Comparison of ENCODE assay signal across 24 cellular contexts in the genomic region with DNA sequence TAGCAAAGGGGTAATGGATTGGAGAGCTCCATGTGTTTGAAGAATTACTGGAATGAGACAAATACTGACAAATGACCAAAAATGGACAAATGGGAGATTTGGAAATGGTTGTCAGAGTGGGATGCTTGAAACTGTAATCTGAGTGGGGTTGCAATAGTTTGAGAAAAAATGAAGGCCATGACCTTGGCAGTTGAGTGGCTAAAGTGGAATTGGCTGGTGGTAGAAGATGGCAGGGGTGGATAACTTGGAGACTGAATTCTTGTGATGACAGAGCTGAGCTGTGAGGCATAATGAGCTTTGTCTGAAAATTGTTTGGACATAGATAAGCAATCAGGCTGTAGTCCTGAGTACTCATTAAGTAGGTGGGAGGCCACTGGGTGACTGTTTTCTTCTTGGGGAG.
DNase-seq lines count a peak whose midpoint lies in the region; TF ChIP-seq lines count a peak whose summit lies in the region.
"Had no signal": no experiment of that assay in that cellular context is flagged by ENCODE, and none has a peak within 500 bp of the region (broad histone marks: within the 10 kb centered on the region; RNA-seq: fewer than 3 reads in every experiment).

No MANE protein-coding gene starts in this region.

- H4K20me1 ChIP-seq in GM23248 (ENCODE audit: insufficient read depth) (no peaks in the 10 kb centered on the region), neural progenitor cell (ENCODE audit: low read depth) (no peaks in the 10 kb centered on the region)

- H2BK5ac ChIP-seq in trophoblast cell (ENCODE audit: low read depth, low read length, poor library complexity) = no peak overlapping the region

- H2BK12ac ChIP-seq in trophoblast cell (ENCODE audit: low read length) = no peak overlapping the region

- H2AFZ ChIP-seq in GM23248 = no peak overlapping the region
- H2AFZ ChIP-seq in trophoblast cell (ENCODE audit: insufficient read depth, low read length, poor library complexity) = no peak overlapping the region
- H2AFZ ChIP-seq in neural progenitor cell (replicated peaks) = no peak overlapping the region

- H3K79me1 ChIP-seq in trophoblast cell (ENCODE audit: low read length) = peaks cover 1% of the 10 kb centered on the region

- no peak overlapping the region for H3K4me2 ChIP-seq in GM23248 (ENCODE audit: unreplicated experiment)
- peak overlapping the region; percentile 5 for H3K4me2 ChIP-seq in trophoblast cell (ENCODE audit: low read length)
- H3K4me2 ChIP-seq in neural progenitor cell = no peak overlapping the region
- H3K4me2 ChIP-seq: A549 had no signal

- no peak overlapping the region for H4K8ac ChIP-seq in trophoblast cell (ENCODE audit: low read depth, low read length)

- no peak overlapping the region for H3K4me3 Mint-ChIP-seq in neural progenitor cell
- H3K4me3 Mint-ChIP-seq: CD8-positive, alpha-beta T cell had no signal

- H3F3A ChIP-seq in GM23248 (ENCODE audit: insufficient read depth) (no peaks in the 10 kb centered on the region), neural progenitor cell (ENCODE audit: low read depth) (no peaks in the 10 kb centered on the region)

- no peak overlapping the region for H3K14ac ChIP-seq in trophoblast cell (ENCODE audit: low read length)

- no peaks in the 10 kb centered on the region for H3K36me3 ChIP-seq in GM23248 (ENCODE audit: low read depth)
- no peaks in the 10 kb centered on the region for H3K36me3 ChIP-seq in adipocyte (ENCODE audit: control insufficient read depth, insufficient read depth, low read length, severe bottlenecking)
- H3K36me3 ChIP-seq in trophoblast cell (ENCODE audit: control insufficient read depth in 1 of 2, insufficient read depth in 2 of 2, low read length in 2 of 2) = no peaks in the 10 kb centered on the region
- H3K36me3 ChIP-seq in neural progenitor cell = no peaks in the 10 kb centered on the region
- H3K36me3 ChIP-seq: MG63 had no signal

- no peaks in the 10 kb centered on the region for H3K9me2 ChIP-seq in GM23248 (ENCODE audit: insufficient read depth)

- H3K4ac ChIP-seq in trophoblast cell (ENCODE audit: low read depth, low read length) = no peak overlapping the region

- no peaks in the 10 kb centered on the region for H3K27me3 Mint-ChIP-seq in neural progenitor cell (ENCODE audit: insufficient read depth, low read depth)

- TF ChIP-seq CTCF in fibroblast of the aortic adventitia (IDR thresholded peaks at IDR 0.05; ENCODE audit: insufficient read depth, low read length) (no peak), neural progenitor cell (IDR thresholded peaks at IDR 0.05) (no peak)

- H4K12ac ChIP-seq in trophoblast cell (ENCODE audit: low read depth, low read length) = no peak overlapping the region

- no peak overlapping the region for H3K23ac ChIP-seq in trophoblast cell (ENCODE audit: low read length)

- H3K9me3 ChIP-seq in GM23248 (ENCODE audit: low read depth) (no peaks in the 10 kb centered on the region), adipocyte (ENCODE audit: control insufficient read depth, low read length) (no peaks in the 10 kb centered on the region), trophoblast cell (ENCODE audit: insufficient read depth, low read depth, low read length) (no peaks in the 10 kb centered on the region), neural progenitor cell (ENCODE audit: low read depth) (no peaks in the 10 kb centered on the region)
- H3K9me3 ChIP-seq: A549, Caco-2, MG63 had no signal

- H3K18ac ChIP-seq in trophoblast cell (ENCODE audit: low read length) = no peak overlapping the region

- no peaks in the 10 kb centered on the region for H3K36me3 Mint-ChIP-seq in neural progenitor cell
- H3K36me3 Mint-ChIP-seq: CD8-positive, alpha-beta T cell had no signal

- peak; percentile 3 for DNase-seq in GM23248
- DNase-seq in adipocyte (ENCODE audit: low read depth) = peak; percentile 40
- DNase-seq in fibroblast of the aortic adventitia (ENCODE audit: low read depth) = peak; percentile 25
- DNase-seq in trophoblast cell = peak in 1 of 2 donors; percentile 38
- DNase-seq in pons (ENCODE audit: low spot score) = no peak
- no peak for DNase-seq in neural progenitor cell (ENCODE audit: low spot score)
- no peak for DNase-seq in 8988T
- no peak for DNase-seq in caudate nucleus (lab: John Stamatoyannopoulos, UW)
- DNase-seq: C1 segment of cervical spinal cord; Caco-2; CD8-positive, alpha-beta T cell; DMS79; GF-D8; Karpas-422; MG63; NCI-H1105 treated with DMSO at 0.1 percent for 48 hours; NCI-H146; NCI-H2029 treated with DMSO at 0.1 percent for 48 hours; NCI-H226; NCI-H510A; NCI-H69; SHP77 had no signal

- no peak overlapping the region for H3K27ac ChIP-seq in GM23248
- H3K27ac ChIP-seq in trophoblast cell (ENCODE audit: low read depth, low read length) = no peak overlapping the region
- no peak overlapping the region for H3K27ac ChIP-seq in neural progenitor cell
- no peak overlapping the region for H3K27ac ChIP-seq in caudate nucleus (ENCODE audit: low read depth, low read length)
- H3K27ac ChIP-seq: A549, RWPE1 had no signal

- no peak overlapping the region for H2AK5ac ChIP-seq in trophoblast cell (ENCODE audit: low read length)

- in situ Hi-C loops in GM23248 (cut with MboI) = no loop called here

- H3K4me1 ChIP-seq in GM23248 (ENCODE audit: insufficient read depth) = peaks cover 19% of the 10 kb centered on the region
- peaks cover 10% of the 10 kb centered on the region for H3K4me1 ChIP-seq in adipocyte (ENCODE audit: control insufficient read depth, insufficient read depth, low read length)
- peaks cover 0 to 2% of the 10 kb centered on the region in 2 experiments for H3K4me1 ChIP-seq in trophoblast cell (ENCODE audit: control insufficient read depth in 1 of 2, insufficient read depth in 2 of 2, low read length in 2 of 2)
- H3K4me1 ChIP-seq in neural progenitor cell = no peaks in the 10 kb centered on the region

- H3K4me1 Mint-ChIP-seq in neural progenitor cell = peaks cover 4% of the 10 kb centered on the region

- no peaks in the 10 kb centered on the region for H3K9me3 Mint-ChIP-seq in neural progenitor cell
- H3K9me3 Mint-ChIP-seq: CD8-positive, alpha-beta T cell had no signal

- no peak overlapping the region for H2BK120ac ChIP-seq in trophoblast cell (ENCODE audit: insufficient read depth, low read length, poor library complexity)

- H4K91ac ChIP-seq in trophoblast cell (ENCODE audit: low read depth, low read length) = no peak overlapping the region

- H3K9ac ChIP-seq in GM23248 = no peak overlapping the region
- H3K9ac ChIP-seq in adipocyte (ENCODE audit: low read length) = no peak overlapping the region
- no peak overlapping the region for H3K9ac ChIP-seq in trophoblast cell (ENCODE audit: low read length)
- H3K9ac ChIP-seq in neural progenitor cell = no peak overlapping the region

- no peak overlapping the region for H3K27ac Mint-ChIP-seq in neural progenitor cell
- H3K27ac Mint-ChIP-seq: CD8-positive, alpha-beta T cell had no signal

- H3K27me3 ChIP-seq in GM23248 (replicated peaks; ENCODE audit: insufficient read depth) = no peaks in the 10 kb centered on the region
- H3K27me3 ChIP-seq in adipocyte (replicated peaks; ENCODE audit: control insufficient read depth, insufficient read depth, low read length) = no peaks in the 10 kb centered on the region
- no peaks in the 10 kb centered on the region for H3K27me3 ChIP-seq in trophoblast cell (ENCODE audit: insufficient read depth, low read length)
- no peaks in the 10 kb centered on the region for H3K27me3 ChIP-seq in neural progenitor cell
- H3K27me3 ChIP-seq: MG63 had no signal

- no peak overlapping the region for H3K4me3 ChIP-seq in GM23248
- no peak overlapping the region for H3K4me3 ChIP-seq in adipocyte (ENCODE audit: low read length)
- no peak overlapping the region for H3K4me3 ChIP-seq in fibroblast of the aortic adventitia (ENCODE audit: low read depth, low read length)
- no peak overlapping the region for H3K4me3 ChIP-seq in trophoblast cell (ENCODE audit: low read depth, low read length)
- no peak overlapping the region for H3K4me3 ChIP-seq in neural progenitor cell
- H3K4me3 ChIP-seq: A549, MG63 had no signal

- H3K79me2 ChIP-seq in GM23248 (ENCODE audit: insufficient read depth) = no peaks in the 10 kb centered on the region
- no peaks in the 10 kb centered on the region for H3K79me2 ChIP-seq in trophoblast cell (ENCODE audit: control insufficient read depth, insufficient read depth, low read length, poor library complexity)
- H3K79me2 ChIP-seq in neural progenitor cell (ENCODE audit: low read depth) = no peaks in the 10 kb centered on the region

Comparison
In these comparisons a context has a peak if more than half of its experiments do, and no peak if none do; other contexts are left out.
1. DNase-seq: peak in GM23248 (single experiment), adipocyte (single experiment) and fibroblast of the aortic adventitia (single experiment); none in pons (single experiment), neural progenitor cell (single experiment), 8988T (single experiment) and caudate nucleus (0 of 61).